ENCODE assay signal across 7 cellular contexts in the genomic region with DNA sequence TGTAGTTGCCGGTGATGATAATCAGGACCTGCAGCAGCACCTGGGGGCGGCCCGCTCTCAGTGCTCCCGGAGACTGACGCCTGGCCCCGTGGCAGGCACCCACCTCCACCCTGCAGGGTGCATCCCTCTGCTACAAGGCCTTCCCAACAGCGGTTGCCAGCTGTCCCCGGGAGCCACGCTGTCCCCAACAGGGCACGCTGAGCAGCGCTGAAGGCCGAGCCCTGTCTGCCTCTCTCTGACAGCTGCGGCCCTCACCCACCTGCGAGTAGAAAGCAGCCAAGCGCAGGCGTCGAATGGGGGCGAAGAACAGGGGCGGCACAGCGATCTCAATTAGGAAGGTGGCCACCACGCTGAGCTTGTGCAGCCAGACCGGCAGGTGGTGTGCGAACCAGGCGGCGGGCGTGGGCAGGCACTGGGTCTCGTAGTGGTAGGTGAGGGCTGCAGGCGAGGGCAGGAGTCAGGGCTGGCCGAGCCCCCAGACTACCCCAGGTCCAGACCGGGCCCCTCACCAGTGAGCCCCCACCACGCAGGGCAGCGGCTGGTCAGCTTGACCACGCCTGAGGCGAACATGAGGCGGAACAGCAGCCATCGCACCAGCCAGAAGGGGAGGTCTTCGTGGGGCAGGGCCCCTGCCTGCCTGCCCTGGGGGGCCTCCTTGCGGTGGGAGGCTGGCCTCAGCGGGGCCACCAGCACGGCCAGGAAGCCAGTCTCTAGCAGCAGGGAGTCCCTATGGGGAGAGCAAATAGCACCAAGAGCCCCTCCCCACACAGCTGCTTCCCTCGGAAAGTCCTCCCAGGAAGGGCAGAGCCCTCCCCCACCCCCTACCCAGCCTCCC.
DNase-seq lines count a peak whose midpoint lies in the region; ATAC-seq and TF ChIP-seq lines count a peak whose summit lies in the region.
"Had no signal": no experiment of that assay in that cellular context is flagged by ENCODE, and none has a peak within 500 bp of the region (broad histone marks: within the 10 kb centered on the region; RNA-seq: fewer than 3 reads in every experiment).

No MANE protein-coding gene starts in this region.

- no peaks in the 10 kb centered on the region for H3K27me3 Mint-ChIP-seq in stimulated activated naive B cell treated with anti-CD40 and anti-IgM and Interleukin-4, amounts not matched to agents 10 μg/mL and 1 μg/mL and 100 μg/mL, for 72 hours

- no peaks in the 10 kb centered on the region for H3K9me3 Mint-ChIP-seq in stimulated activated naive B cell treated with anti-CD40 and anti-IgM and Interleukin-4, amounts not matched to agents 10 μg/mL and 1 μg/mL and 100 μg/mL, for 72 hours

- H3K4me1 Mint-ChIP-seq in stimulated activated naive B cell treated with anti-CD40 and anti-IgM and Interleukin-4, amounts not matched to agents 10 μg/mL and 1 μg/mL and 100 μg/mL, for 72 hours = peaks cover 13 to 17% of the 10 kb centered on the region in 2 donors

- peak overlapping the region; percentile 96 to 99 for H3K4me3 Mint-ChIP-seq in stimulated activated naive B cell treated with anti-CD40 and anti-IgM and Interleukin-4, amounts not matched to agents 10 μg/mL and 1 μg/mL and 100 μg/mL, for 72 hours

- peaks cover 11 to 17% of the 10 kb centered on the region in 2 donors for H3K36me3 Mint-ChIP-seq in stimulated activated naive B cell treated with anti-CD40 and anti-IgM and Interleukin-4, amounts not matched to agents 10 μg/mL and 1 μg/mL and 100 μg/mL, for 72 hours

- no peak for TF ChIP-seq CTCF in coronary artery (IDR thresholded peaks at IDR 0.05)

- ATAC-seq in stimulated activated naive B cell treated with anti-CD40 and anti-IgM and Interleukin-4, amounts not matched to agents 10 μg/mL and 1 μg/mL and 100 μg/mL, for 72 hours (replicated peaks) = no peak

- DNase-seq in NCI-H345 treated with DMSO at 0.1 percent for 48 hours (lab: John Stamatoyannopoulos, UW; ENCODE audit: unreplicated experiment) (peak; percentile 63), NCI-H345 (lab: John Stamatoyannopoulos, UW) (no peak), coronary artery (ENCODE audit: low spot score) (peak; percentile 70), anterior cingulate cortex (lab: John Stamatoyannopoulos, UW) (no peak), kidney glomerular epithelial cell (lab: John Stamatoyannopoulos, UW) (no peak)
- DNase-seq in stimulated activated naive B cell treated with anti-CD40 and anti-IgM and Interleukin-4, amounts not matched to agents 10 μg/mL and 1 μg/mL and 100 μg/mL, for 72 hours = no peak
- DNase-seq: central memory CD4-positive, alpha-beta T cell had no signal

- peak overlapping the region; percentile 98 for H3K4me3 ChIP-seq in coronary artery

- no peak overlapping the region for H3K27ac ChIP-seq in coronary artery

- peak overlapping the region; percentile 20 for H3K27ac Mint-ChIP-seq in stimulated activated naive B cell treated with anti-CD40 and anti-IgM and Interleukin-4, amounts not matched to agents 10 μg/mL and 1 μg/mL and 100 μg/mL, for 72 hours

Comparison
In these comparisons a context has a peak if more than half of its experiments do, and no peak if none do; other contexts are left out.
1. DNase-seq: peak in NCI-H345 treated with DMSO at 0.1 percent for 48 hours (single experiment) and coronary artery (single experiment); none in NCI-H345 (single experiment), stimulated activated naive B cell treated with anti-CD40 and anti-IgM and Interleukin-4, amounts not matched to agents 10 μg/mL and 1 μg/mL and 100 μg/mL, for 72 hours (single experiment), anterior cingulate cortex (0 of 58) and kidney glomerular epithelial cell (single experiment).